23 cellular contexts compared by ENCODE assay signal in genomic region chr14:92387610-92388009, GRCh38.
"Had no signal": no experiment of that assay in that cellular context is flagged by ENCODE, and none has a peak within 500 bp of the region (broad histone marks: within the 10 kb centered on the region; RNA-seq: fewer than 3 reads in every experiment).

No MANE protein-coding gene starts in this region.

- H3K27me3 ChIP-seq: tibial nerve, upper lobe of left lung had no signal

- H3K9me3 Mint-ChIP-seq: effector memory CD8-positive, alpha-beta T cell; mesothelial cell of epicardium; naive B cell; natural killer cell treated with Interleukin-12 subunit alpha and Interleukin-12 subunit beta and Interleukin-15 and Interleukin-18, amount 100 ng/mL, for 72 hours; neural crest cell; stimulated activated naive B cell treated with anti-CD40 and anti-IgM and Interleukin-4, amounts not matched to agents 10 μg/mL and 1 μg/mL and 100 μg/mL, for 72 hours; stimulated activated naive CD8-positive, alpha-beta T cell treated with anti-CD3 and anti-CD28 coated beads, Interleukin-15, Interleukin-2, amounts not matched to agents 100 ng/mL and 50 ng/mL, for 24 hours had no signal

- H3K27me3 Mint-ChIP-seq: natural killer cell treated with Interleukin-12 subunit alpha and Interleukin-12 subunit beta and Interleukin-15 and Interleukin-18, amount 100 ng/mL, for 72 hours; stimulated activated naive CD8-positive, alpha-beta T cell treated with anti-CD3 and anti-CD28 coated beads, Interleukin-15, Interleukin-2, amounts not matched to agents 100 ng/mL and 50 ng/mL, for 24 hours had no signal

- H3K4me1 Mint-ChIP-seq: naive B cell had no signal

- H3K4me3 ChIP-seq: esophagus squamous epithelium, mucosa of descending colon, skin epidermis, thoracic aorta, tibial nerve, upper lobe of left lung had no signal

- H3K27ac Mint-ChIP-seq: effector memory CD8-positive, alpha-beta T cell; mesothelial cell of epicardium; natural killer cell treated with Interleukin-12 subunit alpha and Interleukin-12 subunit beta and Interleukin-15 and Interleukin-18, amount 100 ng/mL, for 72 hours; progenitor cell of endocrine pancreas; stimulated activated naive B cell treated with anti-CD40 and anti-IgM and Interleukin-4, amounts not matched to agents 10 μg/mL and 1 μg/mL and 100 μg/mL, for 72 hours; stimulated activated naive CD8-positive, alpha-beta T cell treated with anti-CD3 and anti-CD28 coated beads, Interleukin-15, Interleukin-2, amounts not matched to agents 100 ng/mL and 50 ng/mL, for 24 hours had no signal

- H3K9me3 ChIP-seq: esophagus squamous epithelium, mucosa of descending colon, thoracic aorta, upper lobe of left lung had no signal

- H3K4me1 ChIP-seq: esophagus squamous epithelium, parathyroid adenoma, tibial nerve had no signal

- DNase-seq: cortex of kidney; effector memory CD8-positive, alpha-beta T cell; erythroblast; esophagus squamous epithelium; foreskin melanocyte; head of caudate nucleus; mesenchymal stem cell; mucosa of descending colon; naive B cell; stimulated activated CD4-positive, alpha-beta T cell treated with anti-CD3 and anti-CD28 coated beads, Interleukin-15, amount 100 ng/mL, for 24 hours; stimulated activated CD4-positive, alpha-beta T cell treated with anti-CD3 and anti-CD28 coated beads, Interleukin-2, amount 100 ng/mL, for 48 hours; stimulated activated naive B cell treated with anti-CD40 and anti-IgM and Interleukin-4, amounts not matched to agents 10 μg/mL and 1 μg/mL and 100 μg/mL, for 72 hours; upper lobe of left lung had no signal

- H3K36me3 Mint-ChIP-seq: mesothelial cell of epicardium; naive B cell; natural killer cell treated with Interleukin-12 subunit alpha and Interleukin-12 subunit beta and Interleukin-15 and Interleukin-18, amount 100 ng/mL, for 72 hours; stimulated activated naive B cell treated with anti-CD40 and anti-IgM and Interleukin-4, amounts not matched to agents 10 μg/mL and 1 μg/mL and 100 μg/mL, for 72 hours had no signal

- H3K36me3 ChIP-seq: esophagus squamous epithelium, thoracic aorta, tibial nerve, upper lobe of left lung had no signal

- ATAC-seq: effector memory CD8-positive, alpha-beta T cell; mucosa of descending colon; natural killer cell treated with Interleukin-12 subunit alpha and Interleukin-12 subunit beta and Interleukin-15 and Interleukin-18, amount 100 ng/mL, for 72 hours; right cardiac atrium; stimulated activated naive B cell treated with anti-CD40 and anti-IgM and Interleukin-4, amounts not matched to agents 10 μg/mL and 1 μg/mL and 100 μg/mL, for 72 hours had no signal

- H3K27ac ChIP-seq: esophagus squamous epithelium, parathyroid adenoma, skin epidermis, thoracic aorta, tibial nerve had no signal

- H3K4me3 Mint-ChIP-seq: effector memory CD8-positive, alpha-beta T cell; mesothelial cell of epicardium; naive B cell; natural killer cell treated with Interleukin-12 subunit alpha and Interleukin-12 subunit beta and Interleukin-15 and Interleukin-18, amount 100 ng/mL, for 72 hours; neural crest cell; stimulated activated naive B cell treated with anti-CD40 and anti-IgM and Interleukin-4, amounts not matched to agents 10 μg/mL and 1 μg/mL and 100 μg/mL, for 72 hours; stimulated activated naive CD8-positive, alpha-beta T cell treated with anti-CD3 and anti-CD28 coated beads, Interleukin-15, Interleukin-2, amounts not matched to agents 100 ng/mL and 50 ng/mL, for 24 hours had no signal
